29 cellular contexts compared by ENCODE assay signal in the genomic region with DNA sequence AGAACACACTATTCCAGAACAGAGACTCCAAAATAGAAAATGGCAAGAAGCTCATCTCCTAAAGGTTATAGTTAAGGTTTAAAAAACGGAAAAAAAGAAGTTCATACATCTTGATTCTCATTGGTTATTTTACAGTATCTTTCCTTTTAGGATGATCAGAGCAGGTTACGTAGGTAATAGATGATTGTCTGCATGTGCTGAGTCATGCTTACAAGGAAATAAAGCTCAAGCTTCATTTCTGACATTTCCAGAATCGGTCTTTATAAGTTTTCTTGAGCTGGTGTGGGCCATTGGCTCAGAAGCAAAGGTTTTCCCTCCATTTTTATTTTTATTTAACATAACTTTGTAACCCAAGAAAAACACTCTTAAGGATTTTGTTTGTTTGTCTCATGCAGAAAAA.
"Had no signal": no experiment of that assay in that cellular context is flagged by ENCODE, and none has a peak within 500 bp of the region (broad histone marks: within the 10 kb centered on the region; RNA-seq: fewer than 3 reads in every experiment).

No MANE protein-coding gene starts in this region.

- H3K4me1 Mint-ChIP-seq: activated B cell treated with CpG ODN at 0.5 μM for 24 hours; activated CD4-positive, alpha-beta T cell treated with anti-CD3 and anti-CD28 coated beads, Interleukin-2, amount 10 ng/mL, durations not matched to agents 24 days and 14 days; activated naive CD8-positive, alpha-beta T cell treated with anti-CD3 and anti-CD28 coated beads, Interleukin-2, amount 50 U/mL, for 24 hours; central memory CD8-positive, alpha-beta T cell; T-helper 17 cell had no signal

- H3K9me3 Mint-ChIP-seq: activated CD4-positive, alpha-beta T cell treated with anti-CD3 and anti-CD28 coated beads, Interleukin-2, amount 10 ng/mL, durations not matched to agents 24 days and 14 days had no signal

- H3K27me3 Mint-ChIP-seq: activated B cell treated with CpG ODN at 0.5 μM for 24 hours; activated CD4-positive, alpha-beta memory T cell treated with anti-CD3 and anti-CD28 coated beads for 36 hours; activated CD4-positive, alpha-beta T cell treated with anti-CD3 and anti-CD28 coated beads, Interleukin-2, amount 10 ng/mL, durations not matched to agents 24 days and 14 days; activated naive CD8-positive, alpha-beta T cell treated with anti-CD3 and anti-CD28 coated beads, Interleukin-2, amount 50 U/mL, for 24 hours; central memory CD8-positive, alpha-beta T cell; T-helper 17 cell had no signal

- H3K27ac Mint-ChIP-seq: activated B cell treated with CpG ODN at 0.5 μM for 24 hours; activated CD4-positive, alpha-beta memory T cell treated with anti-CD3 and anti-CD28 coated beads for 36 hours; activated CD4-positive, alpha-beta T cell treated with anti-CD3 and anti-CD28 coated beads, Interleukin-2, amount 10 ng/mL, durations not matched to agents 24 days and 14 days; activated naive CD4-positive, alpha-beta T cell treated with anti-CD3 and anti-CD28 coated beads, Interleukin-2, amount 50 U/mL, for 72 hours; activated naive CD8-positive, alpha-beta T cell treated with anti-CD3 and anti-CD28 coated beads, Interleukin-2, amount 50 U/mL, for 24 hours; T-helper 17 cell had no signal

- H3K36me3 Mint-ChIP-seq: activated CD4-positive, alpha-beta memory T cell treated with anti-CD3 and anti-CD28 coated beads for 36 hours had no signal

- H3K4me3 Mint-ChIP-seq: activated B cell treated with CpG ODN at 0.5 μM for 24 hours; activated CD4-positive, alpha-beta memory T cell treated with anti-CD3 and anti-CD28 coated beads for 36 hours; activated CD4-positive, alpha-beta T cell treated with anti-CD3 and anti-CD28 coated beads, Interleukin-2, amount 10 ng/mL, durations not matched to agents 24 days and 14 days; activated naive CD8-positive, alpha-beta T cell treated with anti-CD3 and anti-CD28 coated beads, Interleukin-2, amount 50 U/mL, for 24 hours; activated T-cell treated with anti-CD3 and anti-CD28 coated beads, Interleukin-2, amount 50 U/mL, for 4 hours; central memory CD8-positive, alpha-beta T cell; T-helper 17 cell had no signal

- H3K4me3 ChIP-seq: ascending aorta, body of pancreas, SJSA1 had no signal

- DNase-seq: activated B cell treated with CpG ODN at 0.5 μM for 24 hours; activated CD4-positive, alpha-beta memory T cell treated with anti-CD3 and anti-CD28 coated beads for 36 hours; activated CD4-positive, alpha-beta T cell treated with anti-CD3 and anti-CD28 coated beads for 1 hour; activated CD4-positive, alpha-beta T cell treated with anti-CD3 and anti-CD28 coated beads, Interleukin-2, amount 10 ng/mL, durations not matched to agents 24 days and 14 days; activated CD8-positive, alpha-beta memory T cell treated with anti-CD3 and anti-CD28 coated beads for 24 hours; activated effector memory CD4-positive, alpha-beta T cell treated with anti-CD3 and anti-CD28 coated beads, Interleukin-2, amount 50 U/mL, for 16 hours; activated naive CD4-positive, alpha-beta T cell treated with Interleukin-2 at 50 U/mL for 16 hours; activated naive CD8-positive, alpha-beta T cell treated with anti-CD3 and anti-CD28 coated beads, Interleukin-2, amount 50 U/mL, for 24 hours; activated T-cell treated with anti-CD3 and anti-CD28 coated beads, Interleukin-2, amount 50 U/mL, for 4 hours; amniotic stem cell; body of pancreas; Kasumi-1; KBM-7; NCI-H1105 treated with DMSO at 0.1 percent for 48 hours; NCI-H146; NCI-H187 treated with DMSO at 0.1 percent for 48 hours; NCI-H2081 treated with DMSO at 0.1 percent for 48 hours; NCI-H2171 treated with DMSO at 0.1 percent for 48 hours; NCI-H226; NCI-H510A; NK-92 treated with Interleukin-12 subunit alpha and Interleukin-12 subunit beta, amount 100 ng/mL, for 24 hours; OCI-M1; SHP77; T-helper 17 cell; T-helper 9 cell had no signal
